ENCODE assay signal across 12 cellular contexts in the genomic region with DNA sequence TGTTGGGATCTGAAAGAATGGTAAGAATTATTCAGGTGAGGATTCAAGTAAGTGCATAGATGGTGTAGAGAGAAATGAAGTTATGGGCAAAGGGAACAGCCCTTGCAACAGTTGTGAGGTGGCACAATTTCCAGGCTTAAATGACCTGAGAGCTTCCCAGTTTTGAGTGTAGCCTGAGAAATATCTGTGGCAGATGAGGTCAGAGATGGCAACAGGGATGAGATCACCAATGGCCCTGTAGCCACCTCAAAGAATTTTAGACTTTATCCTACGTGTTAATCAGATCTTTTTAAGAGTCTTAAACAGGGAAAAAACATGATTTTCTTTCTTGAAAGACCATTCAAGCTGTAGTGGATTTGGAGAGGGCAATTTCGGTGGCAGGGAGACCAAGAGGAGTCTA. TPM values are rescaled to one million over a fixed set of nuclear protein-coding genes. Genes with fewer than 3 reads are reported as not detected.
DNase-seq lines count a peak whose midpoint lies in the region; ATAC-seq, FAIRE-seq and TF ChIP-seq lines count a peak whose summit lies in the region.
"Had no signal": no experiment of that assay in that cellular context is flagged by ENCODE, and none has a peak within 500 bp of the region (broad histone marks: within the 10 kb centered on the region; RNA-seq: fewer than 3 reads in every experiment).

No MANE protein-coding gene starts in this region.

- H3K27me3 ChIP-seq in CD8-positive, alpha-beta memory T cell (ENCODE audit: insufficient read depth, low read length, poor library complexity, severe bottlenecking), result no peaks in the 10 kb centered on the region
- H3K27me3 ChIP-seq in hepatocyte, result no peaks in the 10 kb centered on the region

- peaks cover 0 to 29% (median 2%) of the 10 kb centered on the region in 3 donors for H3K36me3 Mint-ChIP-seq in CD8-positive, alpha-beta memory T cell
- peaks cover 4% of the 10 kb centered on the region for H3K36me3 Mint-ChIP-seq in T-helper 17 cell (ENCODE audit: low read depth)

- no peak for ATAC-seq in A549
- ATAC-seq in T-helper 17 cell, result no peak
- ATAC-seq in HG03565 (IDR thresholded peaks at IDR 0.05; ENCODE audit: unreplicated experiment), result no peak

- no peak for TF ChIP-seq POLR2A in A549 (IDR thresholded peaks at IDR 0.05; ENCODE audit: low read length)

- DNase-seq in A549 (ENCODE audit: low read depth in 1 of 2, low spot score in 1 of 2) (no peak), T-helper 17 cell (no peak), hepatocyte (ENCODE audit: low spot score) (peak; percentile 18), NCI-H128 (lab: John Stamatoyannopoulos, UW; ENCODE audit: unreplicated experiment) (no peak), T-helper 9 cell (no peak)
- no peak for DNase-seq in CD8-positive, alpha-beta memory T cell
- DNase-seq in activated CD4-positive, CD25-positive, alpha-beta regulatory T cell (lab: John Stamatoyannopoulos, UW), result no peak
- DNase-seq: dermis blood vessel endothelial cell, midbrain, NCI-H524, small intestine had no signal

- peak overlapping the region in 1 of 2 experiments; percentile 95; a peak in 1 of 6 replicates for H3K27ac ChIP-seq in A549
- no peak overlapping the region for H3K27ac ChIP-seq in CD8-positive, alpha-beta memory T cell (ENCODE audit: low read depth, low read length)
- H3K27ac ChIP-seq in hepatocyte, result peak overlapping the region; percentile 97

- no peak for TF ChIP-seq EP300 in A549 (IDR thresholded peaks at IDR 0.05)

- H3K9me3 ChIP-seq in A549 (no peaks in the 10 kb centered on the region), T-helper 17 cell (ENCODE audit: control insufficient read depth, low read length, poor library complexity, severe bottlenecking) (no peaks in the 10 kb centered on the region), hepatocyte (ENCODE audit: low read depth) (no peaks in the 10 kb centered on the region)
- H3K9me3 ChIP-seq in CD8-positive, alpha-beta memory T cell (ENCODE audit: low read length), result no peaks in the 10 kb centered on the region

- H3K4me1 ChIP-seq in A549 (peaks cover 28% of the 10 kb centered on the region), hepatocyte (ENCODE audit: insufficient read depth) (peaks cover 10% of the 10 kb centered on the region)
- H3K4me1 ChIP-seq in CD8-positive, alpha-beta memory T cell (ENCODE audit: insufficient read depth, low read length), result peaks cover 28% of the 10 kb centered on the region

- H3K9me3 Mint-ChIP-seq in CD8-positive, alpha-beta memory T cell, result no peaks in the 10 kb centered on the region

- H3K4me3 ChIP-seq in A549 (no peak overlapping the region), hepatocyte (no peak overlapping the region)
- no peak overlapping the region for H3K4me3 ChIP-seq in CD8-positive, alpha-beta memory T cell (ENCODE audit: low read length)

- H3K9me2 ChIP-seq in hepatocyte (replicated peaks; ENCODE audit: insufficient read depth), result no peaks in the 10 kb centered on the region

- H3K4me1 Mint-ChIP-seq in CD8-positive, alpha-beta memory T cell, result peaks cover 40 to 66% (median 50%) of the 10 kb centered on the region in 3 donors
- peaks cover 36% of the 10 kb centered on the region for H3K4me1 Mint-ChIP-seq in T-helper 17 cell

- 88% methylated on average over 2 of the region's 2 CpGs for WGBS in A549 (ENCODE audit: missing lambda C conversion rate)
- 84% methylated on average over 2 of the region's 2 CpGs for WGBS in hepatocyte (ENCODE audit: low lambda C conversion rate, missing lambda C conversion rate)

- H3K79me2 ChIP-seq in hepatocyte, result peaks cover 49% of the 10 kb centered on the region

- peak overlapping the region; percentile 29 to 99 (median 86) for H3K27ac Mint-ChIP-seq in CD8-positive, alpha-beta memory T cell
- H3K27ac Mint-ChIP-seq in T-helper 17 cell, result peak overlapping the region; percentile 92

- TF ChIP-seq CTCF in A549 (IDR thresholded peaks at IDR 0.05), result no peak
- no peak for TF ChIP-seq CTCF in hepatocyte (IDR thresholded peaks at IDR 0.05; ENCODE audit: poor library complexity)

- POLR2A ChIA-PET in A549 (lab: Yijun Ruan, JAX), result no interaction called here
- POLR2A ChIA-PET in CD8-positive, alpha-beta memory T cell (lab: Charles Lee), result no interaction called here

- H4K20me1 ChIP-seq in hepatocyte (ENCODE audit: insufficient read depth, poor library complexity, severe bottlenecking), result peaks cover 13% of the 10 kb centered on the region

- H2AFZ ChIP-seq in hepatocyte, result no peak overlapping the region

- H3K36me3 ChIP-seq in CD8-positive, alpha-beta memory T cell (ENCODE audit: insufficient read depth, low read length), result no peaks in the 10 kb centered on the region
- no peaks in the 10 kb centered on the region for H3K36me3 ChIP-seq in hepatocyte (replicated peaks; ENCODE audit: insufficient read depth, low read depth)

- peak overlapping the region; percentile 77 for H3K4me2 ChIP-seq in A549
- H3K4me2 ChIP-seq in hepatocyte, result peak overlapping the region; percentile 86

- FAIRE-seq in A549 (lab: Jason Lieb, UNC), result no peak
- FAIRE-seq: small intestine had no signal

- CTCF ChIA-PET in A549 (lab: Yijun Ruan, JAX), result interaction anchor here (1.3 kb wide), 1 partner anchor 26 kb away, joined by 3 read pairs; no protein-coding TSS in a partner anchor
- CTCF ChIA-PET in CD8-positive, alpha-beta memory T cell (lab: Charles Lee), result no interaction called here

- peak overlapping the region; percentile 86 to 99 (median 93) for H3K4me3 Mint-ChIP-seq in CD8-positive, alpha-beta memory T cell
- peak overlapping the region; percentile 93 for H3K4me3 Mint-ChIP-seq in T-helper 17 cell

- no peak for TF ChIP-seq RAD21 in A549 (conservative IDR thresholded peaks at IDR 0.05 in 1 of 2, IDR thresholded peaks at IDR 0.05 in 1 of 2)

- no peaks in the 10 kb centered on the region for H3K27me3 Mint-ChIP-seq in CD8-positive, alpha-beta memory T cell
- H3K27me3 Mint-ChIP-seq in T-helper 17 cell, result no peaks in the 10 kb centered on the region

TF ChIP-seq in A549, 52 proteins besides CTCF, POLR2A, EP300 and RAD21:
- TF ChIP-seq SMC3 (IDR thresholded peaks at IDR 0.05) (no peak), RCOR1 (IDR thresholded peaks at IDR 0.05; ENCODE audit: low read depth, low read length) (no peak), HOXB13 (CRISPR knock-in tag; IDR thresholded peaks at IDR 0.05; ENCODE audit: low read depth) (no peak), FOSB (CRISPR knock-in tag; IDR thresholded peaks at IDR 0.05) (no peak), CHD4 (IDR thresholded peaks at IDR 0.05; ENCODE audit: borderline replicate concordance) (no peak)
- TF ChIP-seq, protein P1, sequence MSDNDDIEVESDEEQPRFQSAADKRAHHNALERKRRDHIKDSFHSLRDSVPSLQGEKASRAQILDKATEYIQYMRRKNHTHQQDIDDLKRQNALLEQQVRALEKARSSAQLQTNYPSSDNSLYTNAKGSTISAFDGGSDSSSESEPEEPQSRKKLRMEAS (IDR thresholded peaks at IDR 0.05), result no peak

RNA-seq across cellular contexts. Expression of a gene that starts 1.9 kb away (rescaled TPM):
- polyA plus RNA-seq in A549 (2011; rRNA removed), result 18.5 and 26.6 TPM in 2 replicates
- polyA plus RNA-seq in A549 (2012; cell fraction: cytosol; rRNA removed), result 11.3 and 14.4 TPM in 2 replicates
- polyA plus RNA-seq in A549 (2012; cell fraction: nucleus; rRNA removed), result 14.6 and 19.4 TPM in 2 replicates
- polyA plus RNA-seq in A549 (2017; fragmentation: RNase III; extraction: RNeasy Plus Mini Kit Qiagen cat#74134 plus additional on column Dnase treatment), result 11.2 to 11.7 TPM (median 11.5 TPM) in 3 replicates
- polyA minus RNA-seq in A549 (2011; rRNA and poly(A)+ RNA removed), result 47.9 and 52.6 TPM in 2 replicates
- 10 to 100 TPM; 22.6 to 23.7 TPM for total RNA-seq in CD8-positive, alpha-beta memory T cell
- polyA plus RNA-seq in CD8-positive, alpha-beta memory T cell, result 23.3 TPM
- 10 to 100 TPM; 33.7 to 33.9 TPM for total RNA-seq in T-helper 17 cell
- total RNA-seq in hepatocyte, result 12.0 and 21.7 TPM in 2 replicates
- 5.4 and 11.2 TPM in 2 replicates for polyA plus RNA-seq in hepatocyte
